Comparison of ENCODE assay signal across 1 cellular context in genomic region chr3:158680861-158681260, GRCh38.
TF ChIP-seq lines count a peak whose summit lies in the region.

No MANE protein-coding gene starts in this region.

TF ChIP-seq in K562, 482 proteins besides CTCF, POLR2A, EP300 and RAD21:
- no peak for TF ChIP-seq HMBOX1 (IDR thresholded peaks at IDR 0.05)
- TF ChIP-seq PCBP2 (IDR thresholded peaks at IDR 0.05; ENCODE audit: low read depth, low read length, poor library complexity, severe bottlenecking), result no peak
- TF ChIP-seq BCLAF1 (IDR thresholded peaks at IDR 0.05; ENCODE audit: borderline replicate concordance in 1 of 2, control insufficient read depth in 1 of 2, low read depth in 2 of 2, low read length in 1 of 2), result no peak
- no peak for TF ChIP-seq CREB5 (CRISPR knock-in tag; IDR thresholded peaks at IDR 0.05)
TF ChIP-seq in K562: peak in this region for 0.
